In genomic region chr3:155807823-155808222, GRCh38 we compare ENCODE assay signal across 20 cellular contexts. TPM values are rescaled to one million over a fixed set of nuclear protein-coding genes. Genes with fewer than 3 reads are reported as not detected.
DNase-seq lines count a peak whose midpoint lies in the region; ATAC-seq and TF ChIP-seq lines count a peak whose summit lies in the region.
"Had no signal": no experiment of that assay in that cellular context is flagged by ENCODE, and none has a peak within 500 bp of the region (broad histone marks: within the 10 kb centered on the region; RNA-seq: fewer than 3 reads in every experiment).

No MANE protein-coding gene starts in this region.

- H3K4me3 ChIP-seq in tibial nerve = no peak overlapping the region
- H3K4me3 ChIP-seq: GM12878, PC-9, SJCRH30 had no signal

- H3K27ac ChIP-seq in CD4-positive, alpha-beta T cell (ENCODE audit: low read depth, low read length) = no peak overlapping the region
- no peak overlapping the region for H3K27ac ChIP-seq in tibial nerve
- H3K27ac ChIP-seq: C4-2B, HL-60, PC-9, RWPE1, SJCRH30 had no signal

- no peak for DNase-seq in CD4-positive, alpha-beta T cell
- DNase-seq in GM03348 (ENCODE audit: low spot score) = peak; percentile 13
- peak; percentile 25 for DNase-seq in amniotic epithelial cell (ENCODE audit: low read depth)
- DNase-seq in left ventricle myocardium superior = no peak
- DNase-seq in activated naive CD4-positive, alpha-beta T cell treated with anti-CD3 and anti-CD28 coated beads for 36 hours = no peak
- DNase-seq in tibial nerve (ENCODE audit: low spot score in 2 of 2) = no peak
- no peak for DNase-seq in AG08395 (ENCODE audit: low spot score)
- DNase-seq: AML-193, COR-L47, GDM1, NCI-H1417 treated with DMSO at 0.1 percent for 48 hours, NCI-H187 treated with DMSO at 0.1 percent for 48 hours, NCI-H345, NCI-H524 treated with DMSO at 0.1 percent for 48 hours, PC-9, SJCRH30 had no signal

- H3K4me1 Mint-ChIP-seq in CD4-positive, alpha-beta T cell (ENCODE audit: low read depth) = peaks cover 14% of the 10 kb centered on the region
- H3K4me1 Mint-ChIP-seq in activated naive CD4-positive, alpha-beta T cell treated with anti-CD3 and anti-CD28 coated beads for 36 hours (ENCODE audit: low read depth) = peaks cover 15% of the 10 kb centered on the region

- no peak overlapping the region for H3K27ac Mint-ChIP-seq in CD4-positive, alpha-beta T cell
- H3K27ac Mint-ChIP-seq in activated naive CD4-positive, alpha-beta T cell treated with anti-CD3 and anti-CD28 coated beads for 36 hours = no peak overlapping the region

- no peak for TF ChIP-seq EP300 in tibial nerve (IDR thresholded peaks at IDR 0.05)

- peaks cover 11% of the 10 kb centered on the region for H3K27me3 Mint-ChIP-seq in CD4-positive, alpha-beta T cell
- no peaks in the 10 kb centered on the region for H3K27me3 Mint-ChIP-seq in activated naive CD4-positive, alpha-beta T cell treated with anti-CD3 and anti-CD28 coated beads for 36 hours (ENCODE audit: low read depth)

- peaks cover 11% of the 10 kb centered on the region for H3K36me3 Mint-ChIP-seq in CD4-positive, alpha-beta T cell (ENCODE audit: low read depth)
- H3K36me3 Mint-ChIP-seq in activated naive CD4-positive, alpha-beta T cell treated with anti-CD3 and anti-CD28 coated beads for 36 hours (ENCODE audit: low read depth) = peaks cover 4% of the 10 kb centered on the region

- H3K4me1 ChIP-seq in tibial nerve = peaks cover 0 to 16% (median 0%) of the 10 kb centered on the region in 4 donors
- H3K4me1 ChIP-seq: SJCRH30 had no signal

- H3K4me3 Mint-ChIP-seq in CD4-positive, alpha-beta T cell = peak overlapping the region; percentile 31
- no peak overlapping the region for H3K4me3 Mint-ChIP-seq in activated naive CD4-positive, alpha-beta T cell treated with anti-CD3 and anti-CD28 coated beads for 36 hours

- no peaks in the 10 kb centered on the region for H3K9me3 ChIP-seq in CD4-positive, alpha-beta T cell (ENCODE audit: control insufficient read depth, low read length)
- H3K9me3 ChIP-seq in tibial nerve = no peaks in the 10 kb centered on the region
- H3K9me3 ChIP-seq: SJCRH30 had no signal

- intact Hi-C loops in CD4-positive, alpha-beta T cell (cut with DNase I, micrococcal nuclease) = loop anchor here (2.0 to 5.0 kb wide), 3 partner anchors 47 to 73 kb away; partner anchors contain the start of genes SLC33A1 (in 2 of the 2) and GMPS (in 1 of the 2)
- intact Hi-C loops in left ventricle myocardium superior (cut with micrococcal nuclease) = loop anchor here (10.0 kb wide), 1 partner anchor 67 kb away; the partner anchor contains the start of gene GMPS
- intact Hi-C loops in activated naive CD4-positive, alpha-beta T cell treated with anti-CD3 and anti-CD28 coated beads for 36 hours (cut with micrococcal nuclease) = loop anchor here (2.0 kb wide), 2 partner anchors 63 to 187 kb away; partner anchors contain the start of gene PLCH1

- TF ChIP-seq CTCF in CD4-positive, alpha-beta T cell (IDR thresholded peaks at IDR 0.05) = no peak
- no peak for TF ChIP-seq CTCF in tibial nerve (IDR thresholded peaks at IDR 0.05)

- 86% methylated on average over 2 of the region's 2 CpGs for WGBS in tibial nerve, 2 donors

- no peak for ATAC-seq in CD4-positive, alpha-beta T cell (ENCODE audit: poor library complexity)
- ATAC-seq in left ventricle myocardium superior = peak; percentile 67
- ATAC-seq: GM12878 had no signal

- no peaks in the 10 kb centered on the region for H3K9me3 Mint-ChIP-seq in CD4-positive, alpha-beta T cell
- no peaks in the 10 kb centered on the region for H3K9me3 Mint-ChIP-seq in activated naive CD4-positive, alpha-beta T cell treated with anti-CD3 and anti-CD28 coated beads for 36 hours

- H3K27me3 ChIP-seq in CD4-positive, alpha-beta T cell (ENCODE audit: control insufficient read depth, insufficient read depth, low read length) = no peaks in the 10 kb centered on the region
- H3K27me3 ChIP-seq in tibial nerve = no peaks in the 10 kb centered on the region
- H3K27me3 ChIP-seq: SJCRH30 had no signal

- peaks cover 0 to 9% (median 0%) of the 10 kb centered on the region in 3 donors for H3K36me3 ChIP-seq in tibial nerve
- H3K36me3 ChIP-seq: SJCRH30 had no signal

- CTCF ChIA-PET in CD4-positive, alpha-beta T cell (lab: Charles Lee) = no interaction called here
- CTCF ChIA-PET in activated naive CD4-positive, alpha-beta T cell treated with anti-CD3 and anti-CD28 coated beads for 36 hours (lab: Charles Lee) = no interaction called here

- no peak for TF ChIP-seq POLR2A in tibial nerve (IDR thresholded peaks at IDR 0.05)

- POLR2A ChIA-PET in CD4-positive, alpha-beta T cell (lab: Charles Lee) = interaction anchor here (0.6 kb wide), 1 partner anchor 51 kb away, joined by 3 read pairs; no protein-coding TSS in a partner anchor

RNA-seq across cellular contexts. Expression of gene C3orf33, which starts 1.7 kb away (rescaled TPM):
- 1 to 10 TPM; 2.4 to 2.6 TPM for total RNA-seq in CD4-positive, alpha-beta T cell
- total RNA-seq in left ventricle myocardium superior (7.3 TPM), tibial nerve (1 to 10 TPM; 1.4 to 5.9 (median 3.4) TPM)
- total RNA-seq in activated naive CD4-positive, alpha-beta T cell treated with anti-CD3 and anti-CD28 coated beads for 36 hours = 1 to 10 TPM; 2.7 to 3.2 TPM

RNA-seq across cellular contexts. Expression of gene SLC33A1, which starts 46.4 kb away (rescaled TPM):
- 10 to 100 TPM; 14.6 to 16.4 TPM for total RNA-seq in CD4-positive, alpha-beta T cell
- total RNA-seq in left ventricle myocardium superior = 21.2 TPM
- 10 to 100 TPM; 14.7 to 15.2 TPM for total RNA-seq in activated naive CD4-positive, alpha-beta T cell treated with anti-CD3 and anti-CD28 coated beads for 36 hours
- total RNA-seq in tibial nerve = 10 to 100 TPM; 26.4 to 30.6 (median 29.6) TPM

Comparison
In these comparisons a context has a peak if more than half of its experiments do, and no peak if none do; other contexts are left out.
1. DNase-seq: peak in GM03348 (single experiment) and amniotic epithelial cell (single experiment); none in CD4-positive, alpha-beta T cell (0 of 10), left ventricle myocardium superior (single experiment), activated naive CD4-positive, alpha-beta T cell treated with anti-CD3 and anti-CD28 coated beads for 36 hours (single experiment), tibial nerve (0 of 2) and AG08395 (single experiment).